30 cellular contexts compared by ENCODE assay signal in genomic region chr12:99334737-99335136, GRCh38.
DNase-seq lines count a peak whose midpoint lies in the region; ATAC-seq lines count a peak whose summit lies in the region.
"Had no signal": no experiment of that assay in that cellular context is flagged by ENCODE, and none has a peak within 500 bp of the region (broad histone marks: within the 10 kb centered on the region; RNA-seq: fewer than 3 reads in every experiment).

No MANE protein-coding gene starts in this region.

- no peaks in the 10 kb centered on the region for H3K9me3 ChIP-seq in SJCRH30 (replicated peaks)
- H3K9me3 ChIP-seq: adrenal gland, body of pancreas, thoracic aorta had no signal

- no peaks in the 10 kb centered on the region for H3K4me1 ChIP-seq in SJCRH30
- H3K4me1 ChIP-seq: adrenal gland, body of pancreas had no signal

- no peaks in the 10 kb centered on the region for H3K36me3 ChIP-seq in SJCRH30
- H3K36me3 ChIP-seq: adrenal gland, WERI-Rb-1 had no signal

- ATAC-seq in GM18520 (IDR thresholded peaks at IDR 0.05; ENCODE audit: unreplicated experiment) = no peak
- ATAC-seq: body of pancreas; naive thymus-derived CD4-positive, alpha-beta T cell; stimulated activated naive CD8-positive, alpha-beta T cell treated with anti-CD3 and anti-CD28 coated beads, Interleukin-15, Interleukin-2, amounts not matched to agents 100 U/mL and 50 U/mL, for 24 hours had no signal

- DNase-seq in NCI-H2171 treated with DMSO at 0.1 percent for 48 hours (lab: John Stamatoyannopoulos, UW) (peak; percentile 8), NCI-H2171 (lab: John Stamatoyannopoulos, UW) (no peak), NCI-H2196 treated with DMSO at 0.1 percent for 48 hours (lab: John Stamatoyannopoulos, UW; ENCODE audit: unreplicated experiment) (peak; percentile 54), SK-MEL-5 (ENCODE audit: low read depth, low spot score) (peak; percentile 47), HK-2 (ENCODE audit: unreplicated experiment) (no peak), SJCRH30 (no peak), NCI-H82 (lab: John Stamatoyannopoulos, UW) (no peak)
- DNase-seq: activated CD4-positive, alpha-beta T cell treated with anti-CD3 and anti-CD28 coated beads, Interleukin-2, amount 10 ng/mL, durations not matched to agents 24 days and 14 days; activated naive CD4-positive, alpha-beta T cell treated with Interleukin-2 at 50 U/mL for 16 hours; activated T-cell treated with anti-CD3 and anti-CD28 coated beads, Interleukin-2, amount 50 U/mL, for 48 hours; adrenal gland; AML-193; body of pancreas; CD4-positive, alpha-beta T cell; DMS 273 treated with DMSO at 0.1 percent for 48 hours; glutamatergic neuron; GM23248; HFFc6; Karpas-422; naive thymus-derived CD4-positive, alpha-beta T cell; NCI-H2107; NCI-H774; occipital lobe; Right ventricle myocardium superior; stimulated activated naive CD8-positive, alpha-beta T cell treated with anti-CD3 and anti-CD28 coated beads, Interleukin-15, Interleukin-2, amounts not matched to agents 100 U/mL and 50 U/mL, for 24 hours; SW 1271; T1000; WERI-Rb-1 had no signal

- H3K27me3 ChIP-seq in SJCRH30 = no peaks in the 10 kb centered on the region
- H3K27me3 ChIP-seq: adrenal gland, body of pancreas had no signal

- in situ Hi-C loops in SK-MEL-5 (cut with HindIII; ENCODE audit: low pct_unique_long_range_greater_than_20kb, low sequenced_read_pairs) = no loop called here

- no peak overlapping the region for H3K27ac ChIP-seq in SJCRH30
- H3K27ac ChIP-seq: adrenal gland, body of pancreas, GM23248, thoracic aorta, WERI-Rb-1 had no signal

- no peak overlapping the region for H3K4me3 ChIP-seq in SJCRH30
- H3K4me3 ChIP-seq: adrenal gland, body of pancreas, GM23248, thoracic aorta had no signal

Comparison
In these comparisons a context has a peak if more than half of its experiments do, and no peak if none do; other contexts are left out.
1. DNase-seq: peak in NCI-H2171 treated with DMSO at 0.1 percent for 48 hours (single experiment), NCI-H2196 treated with DMSO at 0.1 percent for 48 hours (single experiment) and SK-MEL-5 (single experiment); none in NCI-H2171 (single experiment), HK-2 (single experiment), SJCRH30 (0 of 2) and NCI-H82 (single experiment).